ENCODE assay signal across 9 cellular contexts in the genomic region with DNA sequence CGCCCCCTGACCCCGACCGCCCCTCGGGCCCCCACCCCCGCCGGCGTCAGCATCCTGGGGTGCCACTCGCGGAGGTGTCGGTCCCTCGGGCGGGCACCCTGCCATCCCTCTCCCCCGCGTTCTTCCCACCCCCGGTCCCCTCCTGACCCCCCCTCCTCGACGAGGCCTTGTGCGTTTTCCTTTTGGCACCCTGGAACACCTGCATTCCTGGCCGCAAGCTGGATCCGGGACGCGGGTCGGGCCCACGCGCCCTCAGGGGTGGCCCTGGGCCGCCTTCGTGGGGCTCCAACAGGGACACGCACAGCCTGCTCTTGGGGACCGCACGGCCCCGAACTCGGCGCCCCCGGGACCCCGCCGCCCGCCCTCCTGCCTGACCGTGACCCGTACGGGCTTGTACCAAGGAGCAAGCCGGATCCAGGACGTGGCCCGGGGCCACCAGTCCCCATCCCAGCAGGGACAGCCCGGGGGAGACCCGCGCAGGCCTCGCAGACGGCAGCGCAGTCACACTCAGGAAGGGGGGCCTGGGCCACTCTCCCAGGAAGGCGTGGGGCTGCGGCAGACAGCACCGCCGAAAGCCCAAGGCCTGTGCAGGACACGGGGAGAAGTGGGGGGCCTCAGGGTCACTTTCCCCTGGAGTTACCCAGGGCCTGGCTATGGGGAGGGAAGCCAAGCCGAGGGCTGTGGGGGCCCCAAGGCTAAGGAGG. TPM values are rescaled to one million over a fixed set of nuclear protein-coding genes. Genes with fewer than 3 reads are reported as not detected.
DNase-seq lines count a peak whose midpoint lies in the region; ATAC-seq, FAIRE-seq and TF ChIP-seq lines count a peak whose summit lies in the region.
"Had no signal": no experiment of that assay in that cellular context is flagged by ENCODE, and none has a peak within 500 bp of the region (broad histone marks: within the 10 kb centered on the region; RNA-seq: fewer than 3 reads in every experiment).

No MANE protein-coding gene starts in this region.

- H3K4me2 ChIP-seq in GM12878 (ENCODE audit: control insufficient read depth, insufficient read depth), result peak overlapping the region; percentile 89

- CTCF ChIA-PET in GM12878 (lab: Yijun Ruan, JAX), result interaction anchor here (0.6 kb wide), 1 partner anchor 9 kb away, joined by 3 read pairs; no protein-coding TSS in a partner anchor

- peak overlapping the region; percentile 33 for H3K27ac ChIP-seq in GM12878 (ENCODE audit: control insufficient read depth, insufficient read depth)
- peak overlapping the region; percentile 72 to 86 (median 82) for H3K27ac ChIP-seq in transverse colon

- FAIRE-seq in GM12878 (lab: Jason Lieb, UNC), result no peak

- TF ChIP-seq RAD21 in GM12878 (IDR thresholded peaks at IDR 0.05; ENCODE audit: insufficient read depth, low read depth, low read length), result no peak

- peaks cover 33% of the 10 kb centered on the region for H3K79me2 ChIP-seq in GM12878 (ENCODE audit: control insufficient read depth, insufficient read depth, low read length)

- peak; percentile 15 for DNase-seq in natural killer cell
- DNase-seq in natural killer cell treated with Interleukin-12 subunit alpha and Interleukin-12 subunit beta and Interleukin-15 and Interleukin-18, amount 100 ng/mL, for 72 hours (ENCODE audit: low spot score), result no peak
- DNase-seq in GM12878 (ENCODE audit: low read depth, low spot score), result no peak
- DNase-seq in left lobe of liver (ENCODE audit: low spot score), result peak; percentile 61
- no peak for DNase-seq in transverse colon
- no peak for DNase-seq in NCI-H1092 (lab: John Stamatoyannopoulos, UW)
- DNase-seq in dermis blood vessel endothelial cell, result no peak
- DNase-seq in NCI-H2171 (lab: John Stamatoyannopoulos, UW), result no peak

- no peak for TF ChIP-seq EP300 in GM12878 (IDR thresholded peaks at IDR 0.05; ENCODE audit: borderline replicate concordance in 1 of 2, control insufficient read depth in 1 of 2, low read depth in 2 of 2, low read length in 2 of 2)
- TF ChIP-seq EP300 in transverse colon (IDR thresholded peaks at IDR 0.05; ENCODE audit: low read depth), result no peak

- H3K4me3 Mint-ChIP-seq in natural killer cell, result peak overlapping the region; percentile 25
- no peak overlapping the region for H3K4me3 Mint-ChIP-seq in natural killer cell treated with Interleukin-12 subunit alpha and Interleukin-12 subunit beta and Interleukin-15 and Interleukin-18, amount 100 ng/mL, for 72 hours

- intact Hi-C loops in natural killer cell (cut with micrococcal nuclease) (no loop called here), GM12878 (cut with micrococcal nuclease; ENCODE audit: unreplicated experiment) (loop anchor here (10.0 kb wide), 1 partner anchor 68 kb away; no protein-coding TSS in a partner anchor), transverse colon (cut with DNase I; ENCODE audit: low total_unique reads) (no loop called here)

- H3K4me1 ChIP-seq in GM12878 (ENCODE audit: control insufficient read depth, insufficient read depth, low read length), result peaks cover 12% of the 10 kb centered on the region
- peaks cover 10 to 17% (median 14%) of the 10 kb centered on the region in 4 donors for H3K4me1 ChIP-seq in transverse colon

- no peaks in the 10 kb centered on the region for H3K27me3 ChIP-seq in GM12878 (replicated peaks in 1 of 2; ENCODE audit: control insufficient read depth in 2 of 2, insufficient read depth in 2 of 2, low read length in 1 of 2)
- H3K27me3 ChIP-seq in transverse colon, result no peaks in the 10 kb centered on the region

- no peaks in the 10 kb centered on the region for H3K27me3 Mint-ChIP-seq in natural killer cell (ENCODE audit: low read depth in 2 of 2)
- H3K27me3 Mint-ChIP-seq in natural killer cell treated with Interleukin-12 subunit alpha and Interleukin-12 subunit beta and Interleukin-15 and Interleukin-18, amount 100 ng/mL, for 72 hours, result no peaks in the 10 kb centered on the region

- in situ Hi-C loops in GM12878 (cut with MboI), result no loop called here
- in situ Hi-C loops in transverse colon (cut with MboI; ENCODE audit: low pct_ligation_motif_present in 1 of 4, low pct_unique_long_range_greater_than_20kb in 1 of 4, low sequenced_read_pairs in 3 of 4), result no loop called here

- H4K20me1 ChIP-seq in GM12878 (ENCODE audit: control insufficient read depth, insufficient read depth), result no peaks in the 10 kb centered on the region

- BruUV-seq in GM12878 (replicated peaks; lab: Mats Ljungman, UMichigan), result no TSS peak

- H2AFZ ChIP-seq in GM12878 (ENCODE audit: control insufficient read depth, low read depth, low read length), result peak overlapping the region; percentile 23

- ATAC-seq in natural killer cell (no peak), GM12878 (peak; percentile 9), left lobe of liver (no peak)
- ATAC-seq in natural killer cell treated with Interleukin-12 subunit alpha and Interleukin-12 subunit beta and Interleukin-15 and Interleukin-18, amount 100 ng/mL, for 72 hours, result no peak

- no peak for TF ChIP-seq POLR2A in GM12878 (IDR thresholded peaks at IDR 0.05; ENCODE audit: low read depth, low read length)
- no peak for TF ChIP-seq POLR2A in transverse colon (IDR thresholded peaks at IDR 0.05)

- H3K27ac Mint-ChIP-seq in natural killer cell, result peak overlapping the region in 1 of 2 donors; percentile 29
- H3K27ac Mint-ChIP-seq in natural killer cell treated with Interleukin-12 subunit alpha and Interleukin-12 subunit beta and Interleukin-15 and Interleukin-18, amount 100 ng/mL, for 72 hours, result no peak overlapping the region

- POLR2A ChIA-PET in GM12878 (lab: Charles Lee), result interaction anchor here (0.6 to 1.3 kb wide), 3 partner anchors 13 to 305 kb away, joined by 3 to 4 read pairs (median 3); no protein-coding TSS in a partner anchor

- H3K9ac ChIP-seq in GM12878 (ENCODE audit: control insufficient read depth, insufficient read depth, low read length), result peak overlapping the region; percentile 69

- SMC1A ChIA-PET in GM12878 (lab: Charles Lee; ENCODE audit: uncharacterized antibody, unreplicated experiment), result no interaction called here

- RAD21 ChIA-PET in GM12878 (lab: Charles Lee; ENCODE audit: unreplicated experiment), result interaction anchor here (0.7 kb wide), 1 partner anchor 959 kb away, joined by 6 read pairs; no protein-coding TSS in a partner anchor

- 53% methylated on average over 38 of the region's 55 CpGs for WGBS in GM12878 (ENCODE audit: insufficient coverage, insufficient replicate concordance, low lambda C conversion rate, missing lambda C conversion rate)
- WGBS in transverse colon (ENCODE audit: low coverage in 1 of 2), 2 donors, result 32% methylated on average over 21 of the region's 55 CpGs; no CpG with 5 or more reads in 1 of the 2 donors

- no peaks in the 10 kb centered on the region for H3K9me3 Mint-ChIP-seq in natural killer cell
- no peaks in the 10 kb centered on the region for H3K9me3 Mint-ChIP-seq in natural killer cell treated with Interleukin-12 subunit alpha and Interleukin-12 subunit beta and Interleukin-15 and Interleukin-18, amount 100 ng/mL, for 72 hours

- peaks cover 0 to 3% of the 10 kb centered on the region in 2 experiments; a peak in 1 of 4 replicates for H3K36me3 ChIP-seq in GM12878 (ENCODE audit: control insufficient read depth in 2 of 2, insufficient read depth in 2 of 2, low read length in 1 of 2)
- H3K36me3 ChIP-seq in transverse colon, result no peaks in the 10 kb centered on the region

- H3K9me3 ChIP-seq in GM12878 (replicated peaks; ENCODE audit: control insufficient read depth, insufficient read depth, low read length), result no peaks in the 10 kb centered on the region
- no peaks in the 10 kb centered on the region for H3K9me3 ChIP-seq in transverse colon

- no peak for TF ChIP-seq CTCF in natural killer cell (IDR thresholded peaks at IDR 0.05)
- no peak for TF ChIP-seq CTCF in GM12878 (IDR thresholded peaks at IDR 0.05 in 2 of 3, conservative IDR thresholded peaks at IDR 0.05 in 1 of 3; ENCODE audit: control insufficient read depth in 2 of 3, extremely low read depth in 1 of 3, insufficient read depth in 1 of 3, low read depth in 3 of 3, low read length in 3 of 3)
- TF ChIP-seq CTCF in transverse colon (IDR thresholded peaks at IDR 0.05), result no peak

- peaks cover 0 to 4% of the 10 kb centered on the region in 2 donors for H3K4me1 Mint-ChIP-seq in natural killer cell
- H3K4me1 Mint-ChIP-seq in natural killer cell treated with Interleukin-12 subunit alpha and Interleukin-12 subunit beta and Interleukin-15 and Interleukin-18, amount 100 ng/mL, for 72 hours (ENCODE audit: low read depth in 2 of 2), result peaks cover 0 to 11% of the 10 kb centered on the region in 2 donors

- H3K36me3 Mint-ChIP-seq in natural killer cell, result no peaks in the 10 kb centered on the region
- H3K36me3 Mint-ChIP-seq in natural killer cell treated with Interleukin-12 subunit alpha and Interleukin-12 subunit beta and Interleukin-15 and Interleukin-18, amount 100 ng/mL, for 72 hours, result no peaks in the 10 kb centered on the region
- H3K36me3 Mint-ChIP-seq: brain had no signal

- H3K4me3 ChIP-seq in GM12878 (peak overlapping the region; percentile 78), transverse colon (peak overlapping the region; percentile 68 to 86 (median 81))

RNA-seq across cellular contexts. Expression of a gene that starts 0.6 kb away (rescaled TPM):
- 1 to 10 TPM; 2.5 to 9.0 (median 4.9) TPM for total RNA-seq in natural killer cell
- 100 to 1,000 TPM in 1 of 2 donors, 10 to 100 TPM in 1; 23.3 to 110 TPM for total RNA-seq in natural killer cell treated with Interleukin-12 subunit alpha and Interleukin-12 subunit beta and Interleukin-15 and Interleukin-18, amount 100 ng/mL, for 72 hours
- total RNA-seq in GM12878 (2013; cell fraction: nucleolus; rRNA removed), result 66.8 and 69.0 TPM in 2 replicates
- 14.7 and 18.4 TPM in 2 replicates for total RNA-seq in GM12878 (2014; rRNA removed)
- total RNA-seq in GM12878 (2014; rRNA removed; fragmentation: Illumina TruSeq; extraction: Trizol), result 5.5 and 6.1 TPM in 2 replicates
- total RNA-seq in GM12878 (2021), result 43.8 and 49.7 TPM in 2 replicates
- 3.7 TPM for polyA plus RNA-seq in GM12878 (2011; ENCODE audit: low read depth)
- polyA plus RNA-seq in GM12878 (2011; rRNA removed), result 1.9 and 5.6 TPM in 2 replicates
- 10.4 and 16.7 TPM in 2 replicates for polyA plus RNA-seq in GM12878 (2011; cell fraction: cytosol; rRNA removed)
- 36.7 and 53.6 TPM in 2 replicates for polyA plus RNA-seq in GM12878 (2011; cell fraction: nucleus; rRNA removed)
- polyA plus RNA-seq in GM12878 (2012), result 12.3 and 13.1 TPM in 2 replicates
- 1.6 and 3.5 TPM in 2 replicates for polyA plus RNA-seq in GM12878 (2014; fragmentation: Illumina TruSeq; extraction: Trizol)
- polyA plus RNA-seq in GM12878 (2014; fragmentation: Nextera tagmentation; extraction: Ambion mirVana), result 1 to 10 TPM in 1 of 2 experiments, under 1 TPM in 1; 0.42 to 1.5 TPM
- 23.8 and 29.8 TPM in 2 replicates for polyA plus RNA-seq in GM12878 (2014; rRNA removed)
- polyA plus RNA-seq in GM12878 (2016; fragmentation: Nextera tagmentation; extraction: Ambion mirVana), result 10 to 100 TPM; 40.3 to 42.0 TPM
- 16.2 and 21.9 TPM in 2 replicates for polyA minus RNA-seq in GM12878 (2011; rRNA and poly(A)+ RNA removed)
- polyA minus RNA-seq in GM12878 (2011; cell fraction: cytosol; rRNA and poly(A)+ RNA removed), result 9.0 and 10.3 TPM in 2 replicates
- polyA minus RNA-seq in GM12878 (2011; cell fraction: nucleus; rRNA and poly(A)+ RNA removed), result 12.1 and 17.7 TPM in 2 replicates
- total RNA-seq in left lobe of liver, result 13.7 TPM
- total RNA-seq in transverse colon, result 10 to 100 TPM in 3 of 4 donors, 1 to 10 TPM in 1; 8.3 to 24.1 (median 17.3) TPM
- 5.8 and 13.5 TPM in 2 replicates for total RNA-seq in dermis blood vessel endothelial cell

Comparison
In these comparisons a context has a peak if more than half of its experiments do, and no peak if none do; other contexts are left out.
1. DNase-seq: peak in natural killer cell (single experiment) and left lobe of liver (single experiment); none in natural killer cell treated with Interleukin-12 subunit alpha and Interleukin-12 subunit beta and Interleukin-15 and Interleukin-18, amount 100 ng/mL, for 72 hours (single experiment), GM12878 (single experiment), transverse colon (single experiment), NCI-H1092 (single experiment), dermis blood vessel endothelial cell (single experiment) and NCI-H2171 (single experiment).